In genomic region chr2:186059096-186059495, GRCh38 we compare ENCODE assay signal across 10 cellular contexts.
DNase-seq lines count a peak whose midpoint lies in the region; ATAC-seq and TF ChIP-seq lines count a peak whose summit lies in the region.
"Had no signal": no experiment of that assay in that cellular context is flagged by ENCODE, and none has a peak within 500 bp of the region (broad histone marks: within the 10 kb centered on the region; RNA-seq: fewer than 3 reads in every experiment).

No MANE protein-coding gene starts in this region.

- DNase-seq in G401 (ENCODE audit: low spot score) (peak; percentile 84), NCI-H146 treated with DMSO at 0.1 percent for 48 hours (lab: John Stamatoyannopoulos, UW; ENCODE audit: unreplicated experiment) (peak; percentile 20), adipocyte (ENCODE audit: low read depth) (peak; percentile 32), left lobe of liver (ENCODE audit: low spot score) (no peak), A172 (ENCODE audit: low spot score) (no peak), PC-9 (no peak)
- no peak for DNase-seq in stimulated activated CD4-positive, alpha-beta T cell treated with anti-CD3 and anti-CD28 coated beads, Interleukin-4, amount 100 ng/mL, for 1 hour

- intact Hi-C loops in PC-9 (cut with micrococcal nuclease; ENCODE audit: unreplicated experiment) = no loop called here

- ATAC-seq in left lobe of liver (peak; percentile 73), GM18870 (IDR thresholded peaks at IDR 0.05; ENCODE audit: unreplicated experiment) (no peak)
- ATAC-seq: Panc1 had no signal

- H4K20me1 ChIP-seq in PC-9 (ENCODE audit: insufficient read depth) = no peaks in the 10 kb centered on the region

- in situ Hi-C loops in G401 (cut with HindIII; ENCODE audit: low sequenced_read_pairs) = no loop called here

- no peaks in the 10 kb centered on the region for H3F3A ChIP-seq in PC-9 (ENCODE audit: insufficient read depth, low read depth)

- H3K27me3 ChIP-seq in adipocyte (replicated peaks; ENCODE audit: control insufficient read depth, insufficient read depth, low read length) (no peaks in the 10 kb centered on the region), PC-9 (ENCODE audit: insufficient read depth, low read depth) (no peaks in the 10 kb centered on the region)
- H3K27me3 ChIP-seq: ascending aorta had no signal

- H3K4me3 ChIP-seq in adipocyte (ENCODE audit: low read length) (no peak overlapping the region), PC-9 (no peak overlapping the region)
- H3K4me3 ChIP-seq: ascending aorta had no signal

- no peak overlapping the region for H3K4me2 ChIP-seq in PC-9

- POLR2A ChIA-PET in PC-9 (lab: Charles Lee; ENCODE audit: unreplicated experiment) = no interaction called here

- H3K9me3 ChIP-seq in adipocyte (ENCODE audit: control insufficient read depth, low read length) (no peaks in the 10 kb centered on the region), PC-9 (ENCODE audit: insufficient read depth, low read depth) (no peaks in the 10 kb centered on the region)
- H3K9me3 ChIP-seq: ascending aorta had no signal

- no peaks in the 10 kb centered on the region for H3K79me2 ChIP-seq in PC-9 (ENCODE audit: low read depth)

- no TSS peak for BruUV-seq in PC-9 (replicated peaks; lab: Mats Ljungman, UMichigan)

- no peak overlapping the region for H3K9ac ChIP-seq in adipocyte (ENCODE audit: low read length)

- CTCF ChIA-PET in PC-9 (lab: Charles Lee) = no interaction called here

- no peak overlapping the region for H2AFZ ChIP-seq in PC-9

- no peak for TF ChIP-seq CTCF in PC-9 (conservative IDR thresholded peaks at IDR 0.05)

- no peaks in the 10 kb centered on the region for H3K9me2 ChIP-seq in PC-9 (ENCODE audit: insufficient read depth)

- H3K4me1 ChIP-seq in adipocyte (ENCODE audit: control insufficient read depth, insufficient read depth, low read length) (peaks cover 11% of the 10 kb centered on the region), PC-9 (replicated peaks; ENCODE audit: insufficient read depth) (no peaks in the 10 kb centered on the region)
- H3K4me1 ChIP-seq: ascending aorta had no signal

- no peak overlapping the region for H3K27ac ChIP-seq in PC-9
- H3K27ac ChIP-seq: ascending aorta had no signal

- no peaks in the 10 kb centered on the region for H3K36me3 ChIP-seq in adipocyte (ENCODE audit: control insufficient read depth, insufficient read depth, low read length, severe bottlenecking)
- no peaks in the 10 kb centered on the region for H3K36me3 ChIP-seq in PC-9 (ENCODE audit: low read depth)
- H3K36me3 ChIP-seq: ascending aorta had no signal

Comparison
In these comparisons a context has a peak if more than half of its experiments do, and no peak if none do; other contexts are left out.
1. DNase-seq: peak in G401 (single experiment), NCI-H146 treated with DMSO at 0.1 percent for 48 hours (single experiment) and adipocyte (single experiment); none in left lobe of liver (single experiment), stimulated activated CD4-positive, alpha-beta T cell treated with anti-CD3 and anti-CD28 coated beads, Interleukin-4, amount 100 ng/mL, for 1 hour (single experiment), A172 (single experiment) and PC-9 (0 of 2).